In genomic region chr2:99430614-99431258, GRCh38 we compare ENCODE assay signal across 12 cellular contexts. TPM values are rescaled to one million over a fixed set of nuclear protein-coding genes. Genes with fewer than 3 reads are reported as not detected.
A peak's percentile ranks its signal among the peaks of the same experiment; 100 is the strongest.
DNase-seq lines count a peak whose midpoint lies in the region; TF ChIP-seq lines count a peak whose summit lies in the region.
"Had no signal": no experiment of that assay in that cellular context is flagged by ENCODE, and none has a peak within 500 bp of the region (broad histone marks: within the 10 kb centered on the region; RNA-seq: fewer than 3 reads in every experiment).

No MANE protein-coding gene starts in this region.

- no peak overlapping the region for H3K4ac ChIP-seq in neuronal stem cell (ENCODE audit: low read length)

- TF ChIP-seq CTCF in mesothelial cell of epicardium (IDR thresholded peaks at IDR 0.05; ENCODE audit: unreplicated experiment), result no peak

- no peak overlapping the region for H4K8ac ChIP-seq in neuronal stem cell (ENCODE audit: low read depth, low read length)

- no peaks in the 10 kb centered on the region for H3K27me3 Mint-ChIP-seq in mesothelial cell of epicardium (ENCODE audit: low read depth)

- H3K36me3 ChIP-seq in neuronal stem cell (replicated peaks in 1 of 2; ENCODE audit: control insufficient read depth in 2 of 2, insufficient read depth in 2 of 2, low read length in 2 of 2), result peaks cover 12 to 98% of the 10 kb centered on the region in 2 donors

- no peaks in the 10 kb centered on the region for H3K4me1 ChIP-seq in neuronal stem cell (ENCODE audit: control insufficient read depth in 2 of 2, insufficient read depth in 1 of 2, low read depth in 1 of 2, low read length in 2 of 2)

- H3K4me2 ChIP-seq in neuronal stem cell (ENCODE audit: insufficient read depth, low read length, poor library complexity, severe bottlenecking), result no peak overlapping the region

- no peaks in the 10 kb centered on the region for H3K4me1 Mint-ChIP-seq in mesothelial cell of epicardium

- no peak overlapping the region for H3K27ac ChIP-seq in neuronal stem cell (replicated peaks; ENCODE audit: low read length)

- no peaks in the 10 kb centered on the region for H3K9me3 ChIP-seq in neuronal stem cell (replicated peaks in 1 of 2; ENCODE audit: control insufficient read depth in 2 of 2, insufficient read depth in 1 of 2, low read depth in 1 of 2, low read length in 2 of 2)

- no peak overlapping the region for H4K91ac ChIP-seq in neuronal stem cell (ENCODE audit: low read depth, low read length, poor library complexity)

- H2AFZ ChIP-seq in neuronal stem cell (ENCODE audit: low read length), result no peak overlapping the region

- peaks cover 20% of the 10 kb centered on the region for H3K36me3 Mint-ChIP-seq in mesothelial cell of epicardium

- H3K27ac Mint-ChIP-seq in mesothelial cell of epicardium, result peak overlapping the region; percentile 58

- no peak overlapping the region for H3K14ac ChIP-seq in neuronal stem cell (ENCODE audit: low read length)

- WGBS in neuronal stem cell (ENCODE audit: extremely low coverage in 2 of 2, insufficient read length in 2 of 2, insufficient replicate concordance in 1 of 2), 2 donors, result no CpG with 5 or more reads among the region's 4 CpGs

- no peak overlapping the region for H2BK5ac ChIP-seq in neuronal stem cell (ENCODE audit: low read length)

- H3K23ac ChIP-seq in neuronal stem cell (ENCODE audit: low read depth, low read length, poor library complexity), result no peak overlapping the region

- DNase-seq in AG08395 (ENCODE audit: low spot score) (peak; percentile 31), EL (peak; percentile 13), amniotic stem cell (lab: John Stamatoyannopoulos, UW) (peak; percentile 42), mesothelial cell of epicardium (ENCODE audit: low spot score in 2 of 2, unreplicated experiment in 2 of 2) (no peak), neuronal stem cell (ENCODE audit: low spot score) (no peak), HT-29 (ENCODE audit: low spot score) (no peak), hippocampal formation (lab: John Stamatoyannopoulos, UW) (no peak)
- no peak for DNase-seq in stimulated activated CD4-positive, alpha-beta T cell treated with anti-CD3 and anti-CD28 coated beads, Interleukin-15, amount 100 ng/mL, for 24 hours
- DNase-seq: activated effector memory CD4-positive, alpha-beta T cell treated with anti-CD3 and anti-CD28 coated beads, Interleukin-2, amount 50 U/mL, for 16 hours; GOT3; kidney; MM.1S had no signal

- no peak overlapping the region for H2BK15ac ChIP-seq in neuronal stem cell (ENCODE audit: low read length)

- H2BK12ac ChIP-seq in neuronal stem cell (ENCODE audit: low read length), result no peak overlapping the region

- no peak overlapping the region for H2BK120ac ChIP-seq in neuronal stem cell (ENCODE audit: low read depth, low read length)

- H3K27me3 ChIP-seq in neuronal stem cell (ENCODE audit: control insufficient read depth in 3 of 3, insufficient read depth in 3 of 3, low read depth in 1 of 3, low read length in 3 of 3), result no peaks in the 10 kb centered on the region

- H3K9me3 Mint-ChIP-seq in mesothelial cell of epicardium, result no peaks in the 10 kb centered on the region

- H2AK5ac ChIP-seq in neuronal stem cell (ENCODE audit: low read depth, low read length), result no peak overlapping the region

- H3K4me3 ChIP-seq in neuronal stem cell (ENCODE audit: low read length in 2 of 2), result no peak overlapping the region

- no peak overlapping the region for H3K9ac ChIP-seq in neuronal stem cell (ENCODE audit: low read depth, low read length, poor library complexity)

- H3K4me3 Mint-ChIP-seq in mesothelial cell of epicardium, result no peak overlapping the region

- no peak overlapping the region for H3K18ac ChIP-seq in neuronal stem cell (ENCODE audit: low read length)

- no peaks in the 10 kb centered on the region for H3K79me1 ChIP-seq in neuronal stem cell (ENCODE audit: low read depth, low read length)

RNA-seq across cellular contexts. Expression of gene REV1, which starts 59.1 kb away (rescaled TPM):
- 52.5 to 58.7 TPM (median 53.3 TPM) in 3 replicates for total RNA-seq in mesothelial cell of epicardium
- 29.5 TPM for polyA plus RNA-seq in neuronal stem cell (2013, experiment 1 of 2)
- polyA plus RNA-seq in neuronal stem cell (2013, experiment 2 of 2), result 28.3 TPM
- 18.1 and 22.4 TPM in 2 replicates for total RNA-seq in HT-29 (2014; rRNA removed; shearing (Covaris generic))

Comparison
In these comparisons a context has a peak if more than half of its experiments do, and no peak if none do; other contexts are left out.
1. DNase-seq: peak in AG08395 (single experiment), EL (single experiment) and amniotic stem cell (single experiment); none in mesothelial cell of epicardium (0 of 2), stimulated activated CD4-positive, alpha-beta T cell treated with anti-CD3 and anti-CD28 coated beads, Interleukin-15, amount 100 ng/mL, for 24 hours (single experiment), neuronal stem cell (single experiment), HT-29 (single experiment) and hippocampal formation (0 of 2).